In genomic region chr10:43945908-43946307, GRCh38 we compare ENCODE assay signal across 16 cellular contexts.
DNase-seq lines count a peak whose midpoint lies in the region; ATAC-seq and TF ChIP-seq lines count a peak whose summit lies in the region.
"Had no signal": no experiment of that assay in that cellular context is flagged by ENCODE, and none has a peak within 500 bp of the region (broad histone marks: within the 10 kb centered on the region; RNA-seq: fewer than 3 reads in every experiment).

No MANE protein-coding gene starts in this region.

- intact Hi-C loops in esophagus muscularis mucosa (cut with DNase I) = no loop called here
- intact Hi-C loops in upper lobe of right lung (cut with DNase I) = no loop called here

- H3K4me3 ChIP-seq in esophagus muscularis mucosa (no peak overlapping the region), upper lobe of right lung (no peak overlapping the region)
- H3K4me3 ChIP-seq: GM12878, GM23338 had no signal

- peaks cover 16% of the 10 kb centered on the region for H3K27me3 Mint-ChIP-seq in activated CD8-positive, alpha-beta memory T cell treated with anti-CD3 and anti-CD28 coated beads, Interleukin-2, amount 10 ng/mL, durations not matched to agents 7 days and 5 days

- no peaks in the 10 kb centered on the region for H3K36me3 Mint-ChIP-seq in activated CD8-positive, alpha-beta memory T cell treated with anti-CD3 and anti-CD28 coated beads, Interleukin-2, amount 10 ng/mL, durations not matched to agents 7 days and 5 days
- H3K36me3 Mint-ChIP-seq: CD4-positive, alpha-beta memory T cell; IgD-negative memory B cell had no signal

- no peak for TF ChIP-seq EP300 in esophagus muscularis mucosa (IDR thresholded peaks at IDR 0.05)

- TF ChIP-seq CTCF in esophagus muscularis mucosa (IDR thresholded peaks at IDR 0.05) (no peak), upper lobe of right lung (IDR thresholded peaks at IDR 0.05) (no peak)

- H3K4me1 Mint-ChIP-seq in activated CD8-positive, alpha-beta memory T cell treated with anti-CD3 and anti-CD28 coated beads, Interleukin-2, amount 10 ng/mL, durations not matched to agents 7 days and 5 days = peaks cover 3% of the 10 kb centered on the region
- H3K4me1 Mint-ChIP-seq: B cell, GM23338 had no signal

- 90% methylated on average over 4 of the region's 4 CpGs for WGBS in esophagus muscularis mucosa

- H3K4me1 ChIP-seq in esophagus muscularis mucosa (peaks cover 12 to 17% (median 13%) of the 10 kb centered on the region in 4 donors), upper lobe of right lung (no peaks in the 10 kb centered on the region)

- no peak overlapping the region for H3K4me3 Mint-ChIP-seq in activated CD8-positive, alpha-beta memory T cell treated with anti-CD3 and anti-CD28 coated beads, Interleukin-2, amount 10 ng/mL, durations not matched to agents 7 days and 5 days
- H3K4me3 Mint-ChIP-seq: B cell; CD4-positive, alpha-beta memory T cell; GM23338 had no signal

- H3K9me3 ChIP-seq in esophagus muscularis mucosa (no peaks in the 10 kb centered on the region), upper lobe of right lung (no peaks in the 10 kb centered on the region)

- CTCF ChIA-PET in activated CD8-positive, alpha-beta memory T cell treated with anti-CD3 and anti-CD28 coated beads, Interleukin-2, amount 10 ng/mL, durations not matched to agents 7 days and 5 days (lab: Charles Lee) = no interaction called here

- H3K9me3 Mint-ChIP-seq in activated CD8-positive, alpha-beta memory T cell treated with anti-CD3 and anti-CD28 coated beads, Interleukin-2, amount 10 ng/mL, durations not matched to agents 7 days and 5 days (ENCODE audit: low read depth) = no peaks in the 10 kb centered on the region
- H3K9me3 Mint-ChIP-seq: GM23338 had no signal

- H3K27ac ChIP-seq in esophagus muscularis mucosa (replicated peaks in 1 of 4) = no peak overlapping the region
- no peak overlapping the region for H3K27ac ChIP-seq in upper lobe of right lung
- H3K27ac ChIP-seq: C4-2B had no signal

- ATAC-seq in activated CD8-positive, alpha-beta memory T cell treated with anti-CD3 and anti-CD28 coated beads, Interleukin-2, amount 10 ng/mL, durations not matched to agents 7 days and 5 days = no peak
- no peak for ATAC-seq in upper lobe of right lung
- ATAC-seq: GM12878, GM23338 had no signal

- H3K36me3 ChIP-seq in esophagus muscularis mucosa (no peaks in the 10 kb centered on the region), upper lobe of right lung (no peaks in the 10 kb centered on the region)

- peak; percentile 36 for DNase-seq in activated CD8-positive, alpha-beta memory T cell treated with anti-CD3 and anti-CD28 coated beads, Interleukin-2, amount 10 ng/mL, durations not matched to agents 7 days and 5 days
- DNase-seq in activated CD8-positive, alpha-beta memory T cell treated with anti-CD3 and anti-CD28 coated beads, Interleukin-2, amount 50 U/mL, for 48 hours = no peak
- DNase-seq in esophagus muscularis mucosa (ENCODE audit: extremely low spot score) (peak; percentile 81), upper lobe of right lung (no peak), HT-29 (ENCODE audit: low spot score) (no peak)
- peak; percentile 3 for DNase-seq in stimulated activated CD8-positive, alpha-beta memory T cell treated with anti-CD3 and anti-CD28 coated beads, Interleukin-4, amount 100 ng/mL, for 48 hours
- DNase-seq in activated CD4-positive, alpha-beta T cell treated with anti-CD3 and anti-CD28 coated beads for 1 hour = no peak
- DNase-seq: ACHN; CD4-positive, alpha-beta memory T cell; DMS79; H7 had no signal

- TF ChIP-seq POLR2A in esophagus muscularis mucosa (IDR thresholded peaks at IDR 0.05; ENCODE audit: low read depth) = no peak

- H3K27me3 ChIP-seq in esophagus muscularis mucosa (no peaks in the 10 kb centered on the region), upper lobe of right lung (no peaks in the 10 kb centered on the region)

- H3K27ac Mint-ChIP-seq in activated CD8-positive, alpha-beta memory T cell treated with anti-CD3 and anti-CD28 coated beads, Interleukin-2, amount 10 ng/mL, durations not matched to agents 7 days and 5 days = no peak overlapping the region
- H3K27ac Mint-ChIP-seq: B cell; CD4-positive, alpha-beta memory T cell; GM23338; IgD-negative memory B cell had no signal

Comparison
In these comparisons a context has a peak if more than half of its experiments do, and no peak if none do; other contexts are left out.
1. DNase-seq: peak in activated CD8-positive, alpha-beta memory T cell treated with anti-CD3 and anti-CD28 coated beads, Interleukin-2, amount 10 ng/mL, durations not matched to agents 7 days and 5 days (single experiment), esophagus muscularis mucosa (single experiment) and stimulated activated CD8-positive, alpha-beta memory T cell treated with anti-CD3 and anti-CD28 coated beads, Interleukin-4, amount 100 ng/mL, for 48 hours (single experiment); none in activated CD8-positive, alpha-beta memory T cell treated with anti-CD3 and anti-CD28 coated beads, Interleukin-2, amount 50 U/mL, for 48 hours (single experiment), upper lobe of right lung (single experiment), activated CD4-positive, alpha-beta T cell treated with anti-CD3 and anti-CD28 coated beads for 1 hour (single experiment) and HT-29 (single experiment).